ENCODE assay signal across 9 cellular contexts in genomic region chr10:67818323-67818722, GRCh38.
DNase-seq lines count a peak whose midpoint lies in the region; ATAC-seq and FAIRE-seq lines count a peak whose summit lies in the region.
"Had no signal": no experiment of that assay in that cellular context is flagged by ENCODE, and none has a peak within 500 bp of the region (broad histone marks: within the 10 kb centered on the region; RNA-seq: fewer than 3 reads in every experiment).

No MANE protein-coding gene starts in this region.

- peak; percentile 97 for FAIRE-seq in RCC 7860 (lab: Jason Lieb, UNC)

- DNase-seq in COLO668 (lab: John Stamatoyannopoulos, UW; ENCODE audit: unreplicated experiment) (peak; percentile 20), RCC 7860 (ENCODE audit: low spot score) (peak; percentile 98), fibroblast of peridontal ligament (ENCODE audit: extremely low read depth) (peak; percentile 35), HUDEP-2 (lab: John Stamatoyannopoulos, UW; ENCODE audit: unreplicated experiment in 76 of 76) (no peak)
- DNase-seq in stimulated activated CD8-positive, alpha-beta memory T cell treated with anti-CD3 and anti-CD28 coated beads, Interleukin-4, amount 100 ng/mL, for 48 hours = no peak
- DNase-seq: CD4-positive, CD25-positive, alpha-beta regulatory T cell had no signal

- ATAC-seq in HG03175 (IDR thresholded peaks at IDR 0.05; ENCODE audit: unreplicated experiment) = peak; percentile 82
- no peak for ATAC-seq in GM18909 (IDR thresholded peaks at IDR 0.05; ENCODE audit: poor library complexity, unreplicated experiment)
- ATAC-seq in GM19023 (IDR thresholded peaks at IDR 0.05; ENCODE audit: unreplicated experiment) = no peak

Comparison
In these comparisons a context has a peak if more than half of its experiments do, and no peak if none do; other contexts are left out.
1. DNase-seq: peak in COLO668 (single experiment), RCC 7860 (single experiment) and fibroblast of peridontal ligament (single experiment); none in HUDEP-2 (0 of 76) and stimulated activated CD8-positive, alpha-beta memory T cell treated with anti-CD3 and anti-CD28 coated beads, Interleukin-4, amount 100 ng/mL, for 48 hours (single experiment).